10 cellular contexts compared by ENCODE assay signal in the genomic region with DNA sequence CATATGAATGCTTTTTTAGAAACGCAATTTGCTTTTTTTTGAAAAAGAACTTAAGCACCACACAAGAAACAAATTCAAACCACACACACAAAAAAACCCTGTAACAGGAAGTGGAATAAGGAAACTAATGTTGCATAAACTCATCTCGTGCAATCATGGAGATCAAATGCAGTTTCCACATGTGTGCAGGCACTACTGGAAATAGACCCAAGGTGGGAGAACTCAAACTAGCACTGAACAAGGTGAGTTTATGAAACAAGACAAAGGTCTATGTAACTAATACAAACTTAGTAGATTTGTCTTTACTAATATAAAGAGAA. TPM values are rescaled to one million over a fixed set of nuclear protein-coding genes. Genes with fewer than 3 reads are reported as not detected.
DNase-seq lines count a peak whose midpoint lies in the region; ATAC-seq and TF ChIP-seq lines count a peak whose summit lies in the region.
"Had no signal": no experiment of that assay in that cellular context is flagged by ENCODE, and none has a peak within 500 bp of the region (broad histone marks: within the 10 kb centered on the region; RNA-seq: fewer than 3 reads in every experiment).

No MANE protein-coding gene starts in this region.

- H3K27ac Mint-ChIP-seq in activated naive CD8-positive, alpha-beta T cell treated with anti-CD3 and anti-CD28 coated beads, Interleukin-2, amount 10 ng/mL, durations not matched to agents 7 days and 5 days, result peak overlapping the region; percentile 90

- WGBS in heart left ventricle, 4 donors, result 52 to 58% (median 55%) methylated on average over 2 of the region's 2 CpGs

- DNase-seq in AG10803 (ENCODE audit: low read depth) (peak; percentile 52), NCI-H446 (lab: John Stamatoyannopoulos, UW) (no peak), occipital lobe (lab: John Stamatoyannopoulos, UW) (no peak), heart left ventricle (no peak), Ammon's horn (ENCODE audit: low spot score) (no peak)
- no peak for DNase-seq in activated naive CD8-positive, alpha-beta T cell treated with anti-CD3 and anti-CD28 coated beads, Interleukin-2, amount 10 ng/mL, durations not matched to agents 7 days and 5 days
- DNase-seq: substantia nigra had no signal

- peaks cover 4% of the 10 kb centered on the region for H3K9me3 Mint-ChIP-seq in activated naive CD8-positive, alpha-beta T cell treated with anti-CD3 and anti-CD28 coated beads, Interleukin-2, amount 10 ng/mL, durations not matched to agents 7 days and 5 days

- peaks cover 42% of the 10 kb centered on the region for H3K4me1 Mint-ChIP-seq in activated naive CD8-positive, alpha-beta T cell treated with anti-CD3 and anti-CD28 coated beads, Interleukin-2, amount 10 ng/mL, durations not matched to agents 7 days and 5 days

- peaks cover 0 to 48% (median 10%) of the 10 kb centered on the region in 12 donors for H3K4me1 ChIP-seq in heart left ventricle

- H3K4me3 ChIP-seq in AG10803 (ENCODE audit: low read length), result no peak overlapping the region
- peak overlapping the region in 1 of 12 donors; percentile 29 for H3K4me3 ChIP-seq in heart left ventricle

- peak overlapping the region; percentile 81 for H3K4me3 Mint-ChIP-seq in activated naive CD8-positive, alpha-beta T cell treated with anti-CD3 and anti-CD28 coated beads, Interleukin-2, amount 10 ng/mL, durations not matched to agents 7 days and 5 days

- no peaks in the 10 kb centered on the region for H3K27me3 Mint-ChIP-seq in activated naive CD8-positive, alpha-beta T cell treated with anti-CD3 and anti-CD28 coated beads, Interleukin-2, amount 10 ng/mL, durations not matched to agents 7 days and 5 days

- TF ChIP-seq CTCF in AG10803 (conservative IDR thresholded peaks at IDR 0.05; ENCODE audit: low read length) (no peak), heart left ventricle (IDR thresholded peaks at IDR 0.05) (no peak)

- no peak for TF ChIP-seq POLR2A in heart left ventricle (IDR thresholded peaks at IDR 0.05)

- intact Hi-C loops in heart left ventricle (cut with DNase I), result no loop called here

- POLR2A ChIA-PET in activated naive CD8-positive, alpha-beta T cell treated with anti-CD3 and anti-CD28 coated beads, Interleukin-2, amount 10 ng/mL, durations not matched to agents 7 days and 5 days (lab: Charles Lee), result interaction anchor here (1.2 to 2.9 kb wide), 3 partner anchors 9 to 22 kb away, joined by 4 to 7 read pairs (median 7); partner anchors contain the start of gene NIN

- H3K36me3 ChIP-seq in heart left ventricle, result peaks cover 0 to 5% (median 0%) of the 10 kb centered on the region in 9 donors

- ATAC-seq in GM19035 (IDR thresholded peaks at IDR 0.05; ENCODE audit: unreplicated experiment) (peak; percentile 63), HG03558 (IDR thresholded peaks at IDR 0.05; ENCODE audit: extremely low read depth, unreplicated experiment) (peak; percentile 59), heart left ventricle (no peak)
- peak; percentile 72 for ATAC-seq in activated naive CD8-positive, alpha-beta T cell treated with anti-CD3 and anti-CD28 coated beads, Interleukin-2, amount 10 ng/mL, durations not matched to agents 7 days and 5 days (ENCODE audit: low read depth)

- no peaks in the 10 kb centered on the region for H3K27me3 ChIP-seq in heart left ventricle

- H3K9me3 ChIP-seq in heart left ventricle, result peaks cover 0 to 7% (median 0%) of the 10 kb centered on the region in 12 donors

- peak overlapping the region in 1 of 12 donors; percentile 85 for H3K27ac ChIP-seq in heart left ventricle
- H3K27ac ChIP-seq: C4-2B had no signal

- H3K36me3 Mint-ChIP-seq in activated naive CD8-positive, alpha-beta T cell treated with anti-CD3 and anti-CD28 coated beads, Interleukin-2, amount 10 ng/mL, durations not matched to agents 7 days and 5 days, result peaks cover 37% of the 10 kb centered on the region

RNA-seq across cellular contexts. Expression of gene NIN, which starts 17.5 kb away (rescaled TPM):
- 100 to 1,000 TPM; 106 to 113 TPM for total RNA-seq in activated naive CD8-positive, alpha-beta T cell treated with anti-CD3 and anti-CD28 coated beads, Interleukin-2, amount 10 ng/mL, durations not matched to agents 7 days and 5 days
- total RNA-seq in occipital lobe (67.5 TPM), heart left ventricle (10 to 100 TPM; 17.9 to 48.3 (median 25.8) TPM)
- polyA plus RNA-seq in heart left ventricle, result 10 to 100 TPM; 11.7 to 12.5 TPM

RNA-seq across cellular contexts. Expression of gene ABHD12B, which starts 58.3 kb away (rescaled TPM):
- total RNA-seq in activated naive CD8-positive, alpha-beta T cell treated with anti-CD3 and anti-CD28 coated beads, Interleukin-2, amount 10 ng/mL, durations not matched to agents 7 days and 5 days, result not detected
- total RNA-seq in occipital lobe (not detected), heart left ventricle (1 to 10 TPM in 1 of 9 donors, not detected in 8; 1.2 TPM)
- not detected for polyA plus RNA-seq in heart left ventricle

Comparison
In these comparisons a context has a peak if more than half of its experiments do, and no peak if none do; other contexts are left out.
1. ATAC-seq: peak in GM19035 (single experiment), HG03558 (single experiment) and activated naive CD8-positive, alpha-beta T cell treated with anti-CD3 and anti-CD28 coated beads, Interleukin-2, amount 10 ng/mL, durations not matched to agents 7 days and 5 days (single experiment); none in heart left ventricle (0 of 4).